1 cellular context compared by ENCODE assay signal in the genomic region with DNA sequence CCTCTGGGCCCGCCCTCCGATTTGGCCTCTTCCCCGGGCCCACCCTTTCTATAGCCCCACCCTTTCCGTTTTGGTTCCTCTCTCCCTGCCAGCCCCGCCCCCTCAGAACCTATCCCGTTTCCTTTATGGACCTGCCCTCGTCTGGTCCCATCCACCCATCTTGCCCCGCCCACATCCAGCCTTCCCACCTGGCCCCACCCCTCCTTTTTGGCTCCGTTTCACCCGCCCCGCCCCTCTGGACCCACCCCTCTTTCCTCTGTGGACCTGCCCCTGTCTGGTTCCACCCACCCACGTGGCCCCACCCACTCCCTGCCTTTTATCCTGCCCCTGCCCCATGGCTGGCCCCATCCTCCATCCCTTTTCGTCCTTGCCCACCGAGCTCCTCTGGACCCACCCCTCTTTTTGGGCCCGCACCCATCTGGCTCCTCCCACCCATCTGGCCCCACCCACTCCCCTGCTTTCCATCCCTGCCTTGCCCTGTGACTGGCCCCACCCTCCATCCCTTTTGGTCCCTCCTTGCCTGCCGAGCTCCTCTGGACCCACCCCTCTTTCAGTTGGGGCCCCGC.
TF ChIP-seq lines count a peak whose summit lies in the region.

No MANE protein-coding gene starts in this region.

TF ChIP-seq in HEK293, 187 proteins besides CTCF, POLR2A, EP300 and RAD21 (continued from another document):
- peak; percentile 86 for TF ChIP-seq PATZ1 (tag by site-specific recombination; IDR thresholded peaks at IDR 0.05)
- no peak for TF ChIP-seq ZBTB1 (tag by site-specific recombination; IDR thresholded peaks at IDR 0.05)
- TF ChIP-seq KLF9 (tag by site-specific recombination; IDR thresholded peaks at IDR 0.05; ENCODE audit: low read depth): peak; percentile 91; the same call in 1 of the 2 replicates
- TF ChIP-seq ZNF274 (IDR thresholded peaks at IDR 0.05; ENCODE audit: low read length): no peak
- TF ChIP-seq ZNF274 (tag by site-specific recombination; IDR thresholded peaks at IDR 0.05; ENCODE audit: borderline replicate concordance): no peak
- TF ChIP-seq ZFP69B (tag by site-specific recombination; IDR thresholded peaks at IDR 0.05): peak; percentile 76; the same call in 1 of the 2 replicates
- TF ChIP-seq, protein P1, sequence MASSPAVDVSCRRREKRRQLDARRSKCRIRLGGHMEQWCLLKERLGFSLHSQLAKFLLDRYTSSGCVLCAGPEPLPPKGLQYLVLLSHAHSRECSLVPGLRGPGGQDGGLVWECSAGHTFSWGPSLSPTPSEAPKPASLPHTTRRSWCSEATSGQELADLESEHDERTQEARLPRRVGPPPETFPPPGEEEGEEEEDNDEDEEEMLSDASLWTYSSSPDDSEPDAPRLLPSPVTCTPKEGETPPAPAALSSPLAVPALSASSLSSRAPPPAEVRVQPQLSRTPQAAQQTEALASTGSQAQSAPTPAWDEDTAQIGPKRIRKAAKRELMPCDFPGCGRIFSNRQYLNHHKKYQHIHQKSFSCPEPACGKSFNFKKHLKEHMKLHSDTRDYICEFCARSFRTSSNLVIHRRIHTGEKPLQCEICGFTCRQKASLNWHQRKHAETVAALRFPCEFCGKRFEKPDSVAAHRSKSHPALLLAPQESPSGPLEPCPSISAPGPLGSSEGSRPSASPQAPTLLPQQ (tag by site-specific recombination; IDR thresholded peaks at IDR 0.05): 0 out of 2 replicates have a peak, but pooled peaks have one; percentile 22
- peak; percentile 83; the same call in 1 of the 2 replicates for TF ChIP-seq KLF8 (tag by site-specific recombination; IDR thresholded peaks at IDR 0.05)
- TF ChIP-seq KLF10 (tag by site-specific recombination; IDR thresholded peaks at IDR 0.05): peak; percentile 82
